In the genomic region with DNA sequence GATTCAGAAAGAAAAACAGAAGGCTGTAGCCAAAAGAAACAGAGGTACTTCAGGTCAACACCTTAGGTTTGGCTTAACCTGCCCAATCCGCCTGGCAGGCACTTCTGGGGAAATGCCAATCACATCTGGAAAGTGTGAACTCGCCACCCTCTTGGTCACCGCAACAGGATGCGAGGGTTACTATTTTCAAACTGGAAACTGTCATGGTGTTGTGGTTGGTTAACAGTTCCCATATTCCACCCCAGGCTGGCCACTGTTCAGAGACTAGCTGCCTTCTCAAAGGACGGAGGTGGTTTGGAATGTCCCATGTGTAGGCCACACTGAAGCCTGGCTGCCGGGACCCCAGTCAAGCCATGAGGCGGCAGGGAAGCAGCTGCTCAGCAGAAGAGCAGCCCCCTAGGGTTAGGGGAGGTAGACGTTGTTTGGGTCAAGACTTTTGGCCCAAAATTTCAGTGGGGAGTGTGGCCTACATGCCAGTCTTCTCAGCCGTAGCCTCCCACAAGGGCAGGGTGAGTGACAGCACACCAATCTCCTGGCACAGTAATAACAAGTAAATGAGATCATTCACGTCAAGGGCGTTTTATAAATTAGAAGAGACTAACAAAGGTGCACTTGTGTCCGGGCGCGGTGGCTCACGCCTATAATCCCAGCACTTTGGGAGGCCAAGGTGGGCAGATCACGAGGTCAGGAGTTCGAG, we compare ENCODE assay signal across 12 cellular contexts. TPM values are rescaled to one million over a fixed set of nuclear protein-coding genes. Genes with fewer than 3 reads are reported as not detected.
DNase-seq lines count a peak whose midpoint lies in the region; ATAC-seq and TF ChIP-seq lines count a peak whose summit lies in the region.
"Had no signal": no experiment of that assay in that cellular context is flagged by ENCODE, and none has a peak within 500 bp of the region (broad histone marks: within the 10 kb centered on the region; RNA-seq: fewer than 3 reads in every experiment).

No MANE protein-coding gene starts in this region.

- H3K4me1 Mint-ChIP-seq in endodermal cell = peaks cover 20% of the 10 kb centered on the region

- TF ChIP-seq POLR2A in gastrocnemius medialis (IDR thresholded peaks at IDR 0.05) = no peak

- H3K4me3 ChIP-seq in endodermal cell (ENCODE audit: low read length) (no peak overlapping the region), subcutaneous abdominal adipose tissue (ENCODE audit: low read depth in 1 of 5, low read length in 5 of 5) (no peak overlapping the region), gastrocnemius medialis (no peak overlapping the region), HAP-1 (no peak overlapping the region)

- POLR2A ChIA-PET in HEK293T (lab: Yijun Ruan, JAX) = no interaction called here

- H3K9ac ChIP-seq in endodermal cell (ENCODE audit: extremely low read depth, low read length, poor library complexity, severe bottlenecking) = no peak overlapping the region
- H3K9ac ChIP-seq in subcutaneous abdominal adipose tissue (ENCODE audit: low read length in 5 of 5) = peak overlapping the region in 1 of 5 donors; percentile 7

- intact Hi-C loops in gastrocnemius medialis (cut with DNase I; ENCODE audit: low total_unique reads) = no loop called here

- H3K4me3 Mint-ChIP-seq in endodermal cell = no peak overlapping the region
- H3K4me3 Mint-ChIP-seq: nephron progenitor cell had no signal

- H3K36me3 ChIP-seq in endodermal cell (ENCODE audit: control insufficient read depth, insufficient read depth, low read length) = peaks cover 85% of the 10 kb centered on the region
- H3K36me3 ChIP-seq in subcutaneous abdominal adipose tissue (ENCODE audit: control insufficient read depth in 5 of 5, insufficient read depth in 5 of 5, low read length in 5 of 5) = peaks cover 0 to 9% (median 5%) of the 10 kb centered on the region in 5 donors
- H3K36me3 ChIP-seq in gastrocnemius medialis = no peaks in the 10 kb centered on the region
- no peaks in the 10 kb centered on the region for H3K36me3 ChIP-seq in HAP-1 (replicated peaks)
- H3K36me3 ChIP-seq: WERI-Rb-1 had no signal

- H3K27ac ChIP-seq in endodermal cell (ENCODE audit: low read depth, low read length) = no peak overlapping the region
- H3K27ac ChIP-seq in subcutaneous abdominal adipose tissue (ENCODE audit: low read depth, low read length) = peak overlapping the region; percentile 54
- peak overlapping the region in 1 of 4 donors; percentile 1 for H3K27ac ChIP-seq in gastrocnemius medialis
- H3K27ac ChIP-seq: WERI-Rb-1 had no signal

- peak overlapping the region; percentile 67 for H3K27ac Mint-ChIP-seq in endodermal cell

- peaks cover 60% of the 10 kb centered on the region for H3K36me3 Mint-ChIP-seq in endodermal cell (ENCODE audit: low read depth)

- H3K9me3 Mint-ChIP-seq in endodermal cell = no peaks in the 10 kb centered on the region
- H3K9me3 Mint-ChIP-seq: nephron progenitor cell had no signal

- WGBS in endodermal cell (ENCODE audit: insufficient coverage in 1 of 2, insufficient read length in 1 of 2), 2 experiments = 96 to 98% methylated on average over 7 to 17 of the region's 17 CpGs

- in situ Hi-C loops in gastrocnemius medialis (cut with MboI; ENCODE audit: low sequenced_read_pairs in 4 of 4) = no loop called here
- in situ Hi-C loops in HAP-1 (cut with MboI; ENCODE audit: low sequenced_read_pairs) = no loop called here

- H3K27me3 Mint-ChIP-seq in endodermal cell (ENCODE audit: insufficient read depth) = no peaks in the 10 kb centered on the region

- DNase-seq in endodermal cell (no peak), HEK293T (ENCODE audit: extremely low spot score) (no peak), gastrocnemius medialis (no peak), NCI-H2081 treated with DMSO at 0.1 percent for 48 hours (lab: John Stamatoyannopoulos, UW) (no peak), HAP-1 (ENCODE audit: low spot score in 2 of 2) (no peak)
- DNase-seq: activated naive CD4-positive, alpha-beta T cell; DMS 273 treated with DMSO at 0.1 percent for 48 hours; nephron progenitor cell; WERI-Rb-1 had no signal

- H3K4me1 ChIP-seq in endodermal cell (ENCODE audit: control insufficient read depth, insufficient read depth, low read length) (peaks cover 8% of the 10 kb centered on the region), subcutaneous abdominal adipose tissue (ENCODE audit: control insufficient read depth in 5 of 5, insufficient read depth in 5 of 5, low read length in 5 of 5) (peaks cover 29 to 69% (median 61%) of the 10 kb centered on the region in 5 donors), gastrocnemius medialis (peaks cover 50 to 51% of the 10 kb centered on the region in 2 donors), HAP-1 (no peaks in the 10 kb centered on the region)

- peaks cover 10% of the 10 kb centered on the region for H3K9me3 ChIP-seq in endodermal cell (ENCODE audit: control insufficient read depth, low read length)
- H3K9me3 ChIP-seq in subcutaneous abdominal adipose tissue (ENCODE audit: control insufficient read depth in 5 of 5, low read length in 5 of 5) = peaks cover 0 to 2% (median 0%) of the 10 kb centered on the region in 5 donors
- H3K9me3 ChIP-seq in gastrocnemius medialis = no peaks in the 10 kb centered on the region
- H3K9me3 ChIP-seq in HAP-1 = no peaks in the 10 kb centered on the region

- CTCF ChIA-PET in HEK293T (lab: Yijun Ruan, JAX) = interaction anchor here (3.5 kb wide), 1 partner anchor 116 kb away, joined by 17 read pairs; no protein-coding TSS in a partner anchor

- H3K27me3 ChIP-seq in endodermal cell (ENCODE audit: control insufficient read depth, insufficient read depth, low read length, poor library complexity, severe bottlenecking) (no peaks in the 10 kb centered on the region), subcutaneous abdominal adipose tissue (ENCODE audit: control insufficient read depth in 5 of 5, insufficient read depth in 4 of 5, low read length in 5 of 5) (peaks cover 0 to 5% (median 0%) of the 10 kb centered on the region in 5 donors), gastrocnemius medialis (no peaks in the 10 kb centered on the region), HAP-1 (ENCODE audit: low read depth) (no peaks in the 10 kb centered on the region)

- ATAC-seq in GM18909 (IDR thresholded peaks at IDR 0.05; ENCODE audit: poor library complexity, unreplicated experiment) (peak; percentile 63), HG03175 (IDR thresholded peaks at IDR 0.05; ENCODE audit: unreplicated experiment) (peak; percentile 65), gastrocnemius medialis (no peak)

- TF ChIP-seq CTCF in endodermal cell (conservative IDR thresholded peaks at IDR 0.05) (no peak), gastrocnemius medialis (IDR thresholded peaks at IDR 0.05 in 4 of 5, conservative IDR thresholded peaks at IDR 0.05 in 1 of 5) (no peak)

TF ChIP-seq in HEK293T, 16 proteins besides CTCF, POLR2A, EP300 and RAD21:
- no peak for TF ChIP-seq SP1 (IDR thresholded peaks at IDR 0.05)
- TF ChIP-seq NFRKB (IDR thresholded peaks at IDR 0.05) = no peak
- no peak for TF ChIP-seq TARDBP (IDR thresholded peaks at IDR 0.05)
- TF ChIP-seq ARNT (IDR thresholded peaks at IDR 0.05) = no peak
- TF ChIP-seq L3MBTL2 (conservative IDR thresholded peaks at IDR 0.05) = no peak
- TF ChIP-seq LEF1 (IDR thresholded peaks at IDR 0.05; ENCODE audit: borderline replicate concordance) = no peak
- TF ChIP-seq PKNOX1 (IDR thresholded peaks at IDR 0.05) = no peak
- no peak for TF ChIP-seq ELF4 (IDR thresholded peaks at IDR 0.05)
- TF ChIP-seq CTBP1 (IDR thresholded peaks at IDR 0.05; ENCODE audit: borderline replicate concordance) = no peak
- TF ChIP-seq FOXK2 (IDR thresholded peaks at IDR 0.05) = no peak
- TF ChIP-seq SUZ12 (IDR thresholded peaks at IDR 0.05) = no peak
- no peak for TF ChIP-seq FOXM1 (IDR thresholded peaks at IDR 0.05; ENCODE audit: borderline replicate concordance)
- no peak for TF ChIP-seq FOXA1 (IDR thresholded peaks at IDR 0.05)
- no peak for TF ChIP-seq ZNF384 (IDR thresholded peaks at IDR 0.05)
- no peak for TF ChIP-seq HDGF (IDR thresholded peaks at IDR 0.05; ENCODE audit: borderline replicate concordance)
- TF ChIP-seq BHLHE40 (IDR thresholded peaks at IDR 0.05; ENCODE audit: borderline replicate concordance) = no peak

RNA-seq across cellular contexts. Expression of gene UMPS, which starts 54.6 kb away (rescaled TPM):
- 10 to 100 TPM; 53.9 to 60.8 TPM for total RNA-seq in endodermal cell
- polyA plus RNA-seq in endodermal cell (2013, experiment 1 of 2) = 30.3 TPM
- 25.0 TPM for polyA plus RNA-seq in endodermal cell (2013, experiment 2 of 2)
- total RNA-seq in gastrocnemius medialis = 1 to 10 TPM; 2.2 to 7.6 (median 6.2) TPM

Comparison
In these comparisons a context has a peak if more than half of its experiments do, and no peak if none do; other contexts are left out.
1. ATAC-seq: peak in GM18909 (single experiment) and HG03175 (single experiment); none in gastrocnemius medialis (0 of 2).
2. RNA of gene UMPS, which starts 54.6 kb away (total RNA-seq): 53.9 to 60.8 TPM in endodermal cell; 2.2 to 7.6 TPM in gastrocnemius medialis; every median in the first group is over 4 times any median in the second.